In genomic region chr7:137950967-137951366, GRCh38 we compare ENCODE assay signal across 12 cellular contexts.
"Had no signal": no experiment of that assay in that cellular context is flagged by ENCODE, and none has a peak within 500 bp of the region (broad histone marks: within the 10 kb centered on the region; RNA-seq: fewer than 3 reads in every experiment).

No MANE protein-coding gene starts in this region.

- H3K27me3 ChIP-seq: neural progenitor cell, upper lobe of right lung had no signal

- H3K27ac ChIP-seq: neural progenitor cell, upper lobe of right lung had no signal

- H3K4me3 ChIP-seq: neural progenitor cell, upper lobe of right lung had no signal

- H3K36me3 ChIP-seq: neural progenitor cell, upper lobe of right lung had no signal

- DNase-seq: activated CD4-positive, alpha-beta T cell treated with anti-CD3 and anti-CD28 coated beads for 36 hours; activated CD4-positive, alpha-beta T cell treated with anti-CD3 and anti-CD28 coated beads, Interleukin-2, amount 50 U/mL, for 48 hours; activated gamma-delta T cell treated with Interleukin-2 at 50 U/mL for 16 hours; left cardiac atrium; mesendoderm; naive thymus-derived CD4-positive, alpha-beta T cell; stimulated activated CD4-positive, alpha-beta T cell treated with anti-CD3 and anti-CD28 coated beads, Interleukin-12 subunit alpha, Interleukin-12 subunit beta, amount 100 ng/mL, for 4 hours; stimulated activated CD4-positive, alpha-beta T cell treated with anti-CD3 and anti-CD28 coated beads, Interleukin-1b, Interleukin-23, amount 100 ng/mL, for 48 hours; stimulated activated naive CD8-positive, alpha-beta T cell treated with anti-CD3 and anti-CD28 coated beads, Interleukin-15, Interleukin-2, amounts not matched to agents 100 U/mL and 50 U/mL, for 24 hours; SW 1271; upper lobe of right lung had no signal

- H3K9me3 ChIP-seq: upper lobe of right lung had no signal
